ENCODE assay signal across 16 cellular contexts in genomic region chr15:41443275-41443674, GRCh38. TPM values are rescaled to one million over a fixed set of nuclear protein-coding genes. Genes with fewer than 3 reads are reported as not detected.
A peak's percentile ranks its signal among the peaks of the same experiment; 100 is the strongest.
DNase-seq lines count a peak whose midpoint lies in the region; ATAC-seq and TF ChIP-seq lines count a peak whose summit lies in the region.
"Had no signal": no experiment of that assay in that cellular context is flagged by ENCODE, and none has a peak within 500 bp of the region (broad histone marks: within the 10 kb centered on the region; RNA-seq: fewer than 3 reads in every experiment).

No MANE protein-coding gene starts in this region.

- ATAC-seq in HCT116 (no peak), T-helper 17 cell (no peak), GM21737 (IDR thresholded peaks at IDR 0.05; ENCODE audit: unreplicated experiment) (no peak)
- peak; percentile 54 for ATAC-seq in effector memory CD8-positive, alpha-beta T cell (replicated peaks)

- H3K79me2 ChIP-seq in HCT116 (ENCODE audit: insufficient read depth, low read length): peaks cover 15% of the 10 kb centered on the region; the same call in 1 of the 2 replicates

- H3K9me3 ChIP-seq in HCT116 (ENCODE audit: control insufficient read depth in 1 of 2, insufficient read depth in 1 of 2, low read depth in 1 of 2, low read length in 2 of 2): no peaks in the 10 kb centered on the region
- no peaks in the 10 kb centered on the region for H3K9me3 ChIP-seq in T-helper 17 cell (ENCODE audit: control insufficient read depth, low read length, poor library complexity, severe bottlenecking)
- H3K9me3 ChIP-seq: MG63 had no signal

- no peak overlapping the region for H3K27ac ChIP-seq in HCT116 (ENCODE audit: low read depth, low read length)

- no peaks in the 10 kb centered on the region for H3K4me1 ChIP-seq in HCT116 (ENCODE audit: control insufficient read depth in 1 of 2, insufficient read depth in 2 of 2, low read length in 2 of 2)

- no peak overlapping the region for H3K4me2 ChIP-seq in HCT116 (ENCODE audit: low read length)

- H2AFZ ChIP-seq in HCT116 (ENCODE audit: low read depth, low read length, poor library complexity, severe bottlenecking): no peak overlapping the region

- no peak for TF ChIP-seq POLR2A in HCT116 (IDR thresholded peaks at IDR 0.05; ENCODE audit: borderline replicate concordance, extremely low read depth, insufficient read depth, insufficient read length)

- TF ChIP-seq RAD21 in HCT116 (IDR thresholded peaks at IDR 0.05; ENCODE audit: low read depth): no peak

- TF ChIP-seq CTCF in HCT116 (IDR thresholded peaks at IDR 0.05 in 2 of 3, conservative IDR thresholded peaks at IDR 0.05 in 1 of 3; ENCODE audit: borderline replicate concordance in 1 of 3, insufficient read depth in 1 of 3, low read depth in 2 of 3, low read length in 2 of 3): no peak

- no peaks in the 10 kb centered on the region for H3K9me3 Mint-ChIP-seq in activated T-cell treated with anti-CD3 and anti-CD28 coated beads, Interleukin-2, amount 50 U/mL, for 24 hours
- no peaks in the 10 kb centered on the region for H3K9me3 Mint-ChIP-seq in effector memory CD8-positive, alpha-beta T cell

- RAD21 ChIA-PET in HCT116 (lab: Charles Lee; ENCODE audit: low non-redundant PET in 1 of 2, low total read pairs in 2 of 2, uncharacterized antibody in 2 of 2, unreplicated experiment in 2 of 2): no interaction called here

- H3K36me3 Mint-ChIP-seq in activated T-cell treated with anti-CD3 and anti-CD28 coated beads, Interleukin-2, amount 50 U/mL, for 24 hours (ENCODE audit: low read depth): peaks cover 62% of the 10 kb centered on the region
- H3K36me3 Mint-ChIP-seq in T-helper 17 cell (ENCODE audit: low read depth): peaks cover 2% of the 10 kb centered on the region
- peaks cover 58% of the 10 kb centered on the region for H3K36me3 Mint-ChIP-seq in effector memory CD8-positive, alpha-beta T cell (ENCODE audit: insufficient read depth)

- DNase-seq in activated T-cell treated with anti-CD3 and anti-CD28 coated beads, Interleukin-2, amount 50 U/mL, for 24 hours: no peak
- no peak for DNase-seq in activated T-cell treated with anti-CD3 and anti-CD28 coated beads, Interleukin-2, amount 50 U/mL, for 48 hours
- DNase-seq in HCT116 (ENCODE audit: low read depth, low spot score): no peak
- no peak for DNase-seq in T-helper 17 cell
- DNase-seq in effector memory CD8-positive, alpha-beta T cell: no peak
- DNase-seq in AML-193 (lab: John Stamatoyannopoulos, UW): no peak
- DNase-seq in medulla oblongata (ENCODE audit: extremely low spot score): no peak
- DNase-seq: ACHN, Karpas-422, MG63, NCI-H1092 treated with DMSO at 0.1 percent for 48 hours, NCI-H1694, NCI-H2107, NCI-H226, NCI-H524 treated with DMSO at 0.1 percent for 48 hours had no signal

- intact Hi-C loops in HCT116 (cut with micrococcal nuclease): no loop called here

- no peak overlapping the region for H3K9ac ChIP-seq in HCT116 (ENCODE audit: low read length)

- no peak overlapping the region for H3K4me3 Mint-ChIP-seq in activated T-cell treated with anti-CD3 and anti-CD28 coated beads, Interleukin-2, amount 50 U/mL, for 24 hours
- H3K4me3 Mint-ChIP-seq in T-helper 17 cell: peak overlapping the region; percentile 39
- H3K4me3 Mint-ChIP-seq in effector memory CD8-positive, alpha-beta T cell: no peak overlapping the region

- no peaks in the 10 kb centered on the region for H3K27me3 Mint-ChIP-seq in activated T-cell treated with anti-CD3 and anti-CD28 coated beads, Interleukin-2, amount 50 U/mL, for 24 hours
- no peaks in the 10 kb centered on the region for H3K27me3 Mint-ChIP-seq in T-helper 17 cell
- H3K27me3 Mint-ChIP-seq in effector memory CD8-positive, alpha-beta T cell: no peaks in the 10 kb centered on the region

- POLR2A ChIA-PET in HCT116 (lab: Charles Lee): no interaction called here

- H4K20me1 ChIP-seq in HCT116 (ENCODE audit: insufficient read depth): no peaks in the 10 kb centered on the region

- no peaks in the 10 kb centered on the region for H3K27me3 ChIP-seq in HCT116 (ENCODE audit: insufficient read depth, low read length)
- H3K27me3 ChIP-seq: MG63 had no signal

- no peaks in the 10 kb centered on the region for H3K9me2 ChIP-seq in HCT116 (ENCODE audit: insufficient read depth)

- TSS peak; percentile 17 for BruUV-seq in HCT116 (replicated peaks; lab: Mats Ljungman, UMichigan)

- H3K4me1 Mint-ChIP-seq in activated T-cell treated with anti-CD3 and anti-CD28 coated beads, Interleukin-2, amount 50 U/mL, for 24 hours (ENCODE audit: low read depth): peaks cover 12% of the 10 kb centered on the region
- H3K4me1 Mint-ChIP-seq in T-helper 17 cell: peaks cover 12% of the 10 kb centered on the region
- H3K4me1 Mint-ChIP-seq in effector memory CD8-positive, alpha-beta T cell (ENCODE audit: low read depth in 2 of 2): peaks cover 7 to 14% of the 10 kb centered on the region in 2 donors

- no peak overlapping the region for H3K4me3 ChIP-seq in HCT116 (replicated peaks in 1 of 2; ENCODE audit: low read depth in 1 of 2, low read length in 2 of 2)
- H3K4me3 ChIP-seq: MG63 had no signal

- peak overlapping the region; percentile 30 for H3K27ac Mint-ChIP-seq in activated T-cell treated with anti-CD3 and anti-CD28 coated beads, Interleukin-2, amount 50 U/mL, for 24 hours
- peak overlapping the region; percentile 47 for H3K27ac Mint-ChIP-seq in T-helper 17 cell
- peak overlapping the region; percentile 24 to 72 for H3K27ac Mint-ChIP-seq in effector memory CD8-positive, alpha-beta T cell

- CTCF ChIA-PET in HCT116 (lab: Charles Lee): interaction anchor here (1.9 kb wide), 1 partner anchor 22 kb away, joined by 5 read pairs; no protein-coding TSS in a partner anchor

- peaks cover 2 to 19% of the 10 kb centered on the region in 2 experiments; a peak in 2 of 4 replicates for H3K36me3 ChIP-seq in HCT116 (ENCODE audit: control insufficient read depth in 1 of 2, insufficient read depth in 2 of 2, low read length in 2 of 2)

TF ChIP-seq in HCT116, 20 proteins besides CTCF, POLR2A, EP300 and RAD21:
- no peak for TF ChIP-seq JUND (IDR thresholded peaks at IDR 0.05)
- peak; percentile 80 for TF ChIP-seq TCF7L2 (IDR thresholded peaks at IDR 0.05; ENCODE audit: borderline replicate concordance, extremely low read depth, insufficient read depth, insufficient read length)
TF ChIP-seq in HCT116: peak in this region for 1.

RNA-seq across cellular contexts. Expression of gene RTF1, which starts 26.4 kb away (rescaled TPM):
- total RNA-seq in HCT116 (2021; ENCODE audit: unreplicated experiment) (27.5 TPM), T-helper 17 cell (10 to 100 TPM; 42.0 TPM)
- 8.7 and 10.8 TPM in 2 replicates for polyA plus RNA-seq in HCT116 (2012)

RNA-seq across cellular contexts. Expression of gene NDUFAF1, which starts 41.0 kb away (rescaled TPM):
- total RNA-seq in HCT116 (2021; ENCODE audit: unreplicated experiment) (17.1 TPM), T-helper 17 cell (1 to 10 TPM; 3.4 to 3.8 TPM)
- polyA plus RNA-seq in HCT116 (2012): 4.6 and 7.2 TPM in 2 replicates

RNA-seq across cellular contexts. Expression of gene ITPKA, which starts 50.4 kb away (rescaled TPM):
- total RNA-seq in HCT116 (2021; ENCODE audit: unreplicated experiment) (10.8 TPM), T-helper 17 cell (under 1 TPM; 0.20 to 0.29 TPM)
- 12.5 and 17.8 TPM in 2 replicates for polyA plus RNA-seq in HCT116 (2012)
